ENCODE assay signal across 28 cellular contexts in the genomic region with DNA sequence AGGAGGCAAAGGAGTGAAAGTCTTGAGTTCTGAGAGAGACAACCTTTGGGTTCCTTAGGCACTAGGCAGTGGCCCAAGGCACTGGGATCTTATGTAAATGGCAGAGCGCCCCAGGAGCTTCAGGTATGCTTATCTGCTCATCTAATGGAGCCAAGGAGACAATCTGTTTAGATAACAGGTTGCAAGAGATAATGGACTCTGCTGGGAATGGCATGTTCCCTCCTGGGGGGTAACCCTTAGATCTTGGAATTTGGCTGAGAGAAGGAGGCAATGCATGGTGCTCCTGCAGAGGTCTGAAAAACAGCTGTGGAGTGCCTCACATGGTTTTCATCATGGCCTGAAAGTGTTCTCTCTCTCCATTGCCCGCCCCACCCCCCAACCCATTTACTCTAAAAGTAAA. TPM values are rescaled to one million over a fixed set of nuclear protein-coding genes. Genes with fewer than 3 reads are reported as not detected.
"Had no signal": no experiment of that assay in that cellular context is flagged by ENCODE, and none has a peak within 500 bp of the region (broad histone marks: within the 10 kb centered on the region; RNA-seq: fewer than 3 reads in every experiment).

No MANE protein-coding gene starts in this region.

- H3K4me3 ChIP-seq: MG63, SK-N-MC had no signal

- H3K9me3 ChIP-seq: MG63 had no signal

- ATAC-seq: activated CD4-positive, CD25-positive, alpha-beta regulatory T cell treated with anti-CD3 and anti-CD28 coated beads, Interleukin-2, amount 50 U/mL, for 24 hours; activated CD8-positive, alpha-beta T cell treated with anti-CD3 and anti-CD28 coated beads for 36 hours; activated T-cell treated with anti-CD3 and anti-CD28 coated beads, Interleukin-2, amount 50 U/mL, for 72 hours; Panc1; Right ventricle myocardium inferior; T-cell had no signal

- H3K36me3 ChIP-seq: MG63 had no signal

- H3K27me3 ChIP-seq: MG63 had no signal

- DNase-seq: activated CD4-positive, alpha-beta T cell treated with anti-CD3 and anti-CD28 coated beads for 4 hours; activated CD8-positive, alpha-beta memory T cell treated with anti-CD3 and anti-CD28 coated beads, Interleukin-2, amount 50 U/mL, for 4 hours; activated CD8-positive, alpha-beta T cell treated with anti-CD3 and anti-CD28 coated beads for 36 hours; activated gamma-delta T cell treated with Interleukin-2 at 50 U/mL for 16 hours; activated naive CD4-positive, alpha-beta T cell treated with anti-CD3 and anti-CD28 coated beads, Interleukin-2, amount 10 ng/mL, durations not matched to agents 7 days and 5 days; activated naive CD8-positive, alpha-beta T cell treated with anti-CD3 and anti-CD28 coated beads for 36 hours; activated T-cell treated with anti-CD3 and anti-CD28 coated beads, Interleukin-2, amount 50 U/mL, for 72 hours; anterior cingulate cortex; MG63; MV-4-11; NCI-H1092 treated with DMSO at 0.1 percent for 48 hours; NCI-H1436 treated with DMSO at 0.1 percent for 48 hours; NCI-H187; NCI-H2171; NCI-H2227 treated with DMSO at 0.1 percent for 48 hours; NCI-H526; NCI-H82; OCI-M1; RPMI8226; T-cell; T-helper 2 cell; T1000 had no signal

- H3K27ac ChIP-seq: SK-N-MC, VCaP had no signal

RNA-seq across cellular contexts. Expression of a gene that starts 44.1 kb away (rescaled TPM):
- total RNA-seq: activated CD8-positive, alpha-beta T cell treated with anti-CD3 and anti-CD28 coated beads for 36 hours; activated naive CD8-positive, alpha-beta T cell treated with anti-CD3 and anti-CD28 coated beads for 36 hours; activated T-cell treated with anti-CD3 and anti-CD28 coated beads, Interleukin-2, amount 50 U/mL, for 72 hours; activated T-helper 2 cell treated with anti-CD3 and anti-CD28 coated beads, Interferon-gamma antibody, Interleukin-2, Interleukin-4, amounts not matched to agents 10 μg/mL and 5 μg/mL and 100 μg/mL, durations not matched to agents 14 hours and 24 hours and 36 hours had no signal
